In genomic region chr1:226072347-226072746, GRCh38 we compare ENCODE assay signal across 22 cellular contexts. TPM values are rescaled to one million over a fixed set of nuclear protein-coding genes. Genes with fewer than 3 reads are reported as not detected.
A peak's percentile ranks its signal among the peaks of the same experiment; 100 is the strongest.
DNase-seq lines count a peak whose midpoint lies in the region; ATAC-seq, FAIRE-seq and TF ChIP-seq lines count a peak whose summit lies in the region.
"Had no signal": no experiment of that assay in that cellular context is flagged by ENCODE, and none has a peak within 500 bp of the region (broad histone marks: within the 10 kb centered on the region; RNA-seq: fewer than 3 reads in every experiment).

No MANE protein-coding gene starts in this region.

- H3K27me3 Mint-ChIP-seq in MCF 10A (ENCODE audit: insufficient read depth, unreplicated experiment) (no peaks in the 10 kb centered on the region), IgD-negative memory B cell (no peaks in the 10 kb centered on the region), H9 (ENCODE audit: low read depth) (no peaks in the 10 kb centered on the region; the same call in 1 of the 2 replicates)
- no peaks in the 10 kb centered on the region for H3K27me3 Mint-ChIP-seq in stimulated activated naive B cell treated with anti-CD40 and anti-IgM and Interleukin-4, amounts not matched to agents 10 μg/mL and 1 μg/mL and 100 μg/mL, for 72 hours
- H3K27me3 Mint-ChIP-seq in stimulated activated memory B cell treated with anti-CD40 and anti-IgM and Interleukin-4, amounts not matched to agents 10 μg/mL and 1 μg/mL and 100 μg/mL, for 72 hours = no peaks in the 10 kb centered on the region

- H3K4me3 ChIP-seq in mammary epithelial cell (replicated peaks in 1 of 3; ENCODE audit: insufficient read depth in 1 of 3, low read depth in 2 of 3, low read length in 3 of 3) (no peak overlapping the region), K562 (no peak overlapping the region)
- H3K4me3 ChIP-seq: GM23248, PC-9 had no signal

- no peak overlapping the region for H2BK20ac ChIP-seq in H9 (ENCODE audit: low read depth, low read length, poor library complexity, severe bottlenecking)

- TF ChIP-seq EP300 in K562 (IDR thresholded peaks at IDR 0.05; ENCODE audit: low read length) = no peak

- H3K36me3 Mint-ChIP-seq in MCF 10A (ENCODE audit: insufficient read depth, unreplicated experiment) (peaks cover 81% of the 10 kb centered on the region), IgD-negative memory B cell (peaks cover 2% of the 10 kb centered on the region), H9 (ENCODE audit: insufficient read depth in 1 of 3, low read depth in 3 of 3) (peaks cover 32 to 60% (median 49%) of the 10 kb centered on the region in 3 experiments)
- peaks cover 24 to 39% of the 10 kb centered on the region in 2 donors for H3K36me3 Mint-ChIP-seq in stimulated activated naive B cell treated with anti-CD40 and anti-IgM and Interleukin-4, amounts not matched to agents 10 μg/mL and 1 μg/mL and 100 μg/mL, for 72 hours
- H3K36me3 Mint-ChIP-seq in stimulated activated memory B cell treated with anti-CD40 and anti-IgM and Interleukin-4, amounts not matched to agents 10 μg/mL and 1 μg/mL and 100 μg/mL, for 72 hours = peaks cover 39% of the 10 kb centered on the region

- no peaks in the 10 kb centered on the region for H3K4me1 ChIP-seq in mammary epithelial cell (ENCODE audit: insufficient read depth, low read length)
- H3K4me1 ChIP-seq in K562 (replicated peaks in 1 of 2; ENCODE audit: control insufficient read depth in 2 of 2, insufficient read depth in 2 of 2, low read length in 2 of 2) = no peaks in the 10 kb centered on the region; a peak in 1 of 5 replicates
- H3K4me1 ChIP-seq in H9 (ENCODE audit: insufficient read depth, low read length) = no peaks in the 10 kb centered on the region

- H4K5ac ChIP-seq in H9 (ENCODE audit: insufficient read length, low read depth, low read length) = no peak overlapping the region

- H3K14ac ChIP-seq in H9 (ENCODE audit: insufficient read depth, low read length) = no peak overlapping the region

- H3K27ac ChIP-seq in mammary epithelial cell (ENCODE audit: insufficient read depth, low read depth, low read length) (no peak overlapping the region), K562 (ENCODE audit: extremely low read depth, low read depth, low read length) (no peak overlapping the region; the same call in 2 of the 3 replicates), H9 (ENCODE audit: insufficient read length, low read depth, low read length) (no peak overlapping the region)
- H3K27ac ChIP-seq: GM23248, PC-9 had no signal

- ATAC-seq in K562 = no peak
- ATAC-seq in stimulated activated naive B cell treated with anti-CD40 and anti-IgM and Interleukin-4, amounts not matched to agents 10 μg/mL and 1 μg/mL and 100 μg/mL, for 72 hours (replicated peaks) = no peak
- ATAC-seq in stimulated activated memory B cell treated with anti-CD40 and anti-IgM and Interleukin-4, amounts not matched to agents 10 μg/mL and 1 μg/mL and 100 μg/mL, for 72 hours = no peak
- ATAC-seq: HCT116, SK-N-SH treated with all-trans-retinoic acid at 6 μM for 48 hours had no signal

- H2BK12ac ChIP-seq in H9 (ENCODE audit: insufficient read length, low read depth, low read length) = no peak overlapping the region

- no peak overlapping the region for H3K56ac ChIP-seq in H9 (ENCODE audit: insufficient read length, low read depth, low read length)

- H4K8ac ChIP-seq in H9 (replicated peaks; ENCODE audit: insufficient read length, low read depth, low read length) = no peak overlapping the region

- TF ChIP-seq RAD21 in K562 (CRISPR knock-in tag; conservative IDR thresholded peaks at IDR 0.05 in 1 of 2, IDR thresholded peaks at IDR 0.05 in 1 of 2) = no peak

- H2AFZ ChIP-seq in mammary epithelial cell (ENCODE audit: low read depth, low read length) (no peak overlapping the region), K562 (ENCODE audit: low read depth, low read length) (no peak overlapping the region), H9 (ENCODE audit: low read length) (no peak overlapping the region)
- H2AFZ ChIP-seq: GM23248, PC-9 had no signal

- no peak overlapping the region for H3K23ac ChIP-seq in H9 (ENCODE audit: insufficient read length, low read depth, low read length)

- no peak overlapping the region for H2BK5ac ChIP-seq in H9 (ENCODE audit: insufficient read length, low read length)

- no peaks in the 10 kb centered on the region for H3K79me1 ChIP-seq in H9 (ENCODE audit: insufficient read depth, low read depth, low read length, poor library complexity, severe bottlenecking)

- WGBS in mammary epithelial cell (ENCODE audit: low coverage, missing lambda C conversion rate) = 66% methylated on average over 4 of the region's 4 CpGs
- 86% methylated on average over 4 of the region's 4 CpGs for WGBS in K562 (ENCODE audit: insufficient coverage, low coverage, missing lambda C conversion rate)
- no CpG with 5 or more reads among the region's 4 CpGs for WGBS in H9 (ENCODE audit: extremely low coverage, insufficient read length, low lambda C conversion rate)

- no peak overlapping the region for H3K18ac ChIP-seq in H9 (ENCODE audit: insufficient read length, low read depth, low read length)

- H3K9me1 ChIP-seq in K562 (ENCODE audit: control insufficient read depth, insufficient read depth, low read length) = peaks cover 5% of the 10 kb centered on the region

- H4K20me1 ChIP-seq in mammary epithelial cell (ENCODE audit: insufficient read depth, low read length) = no peaks in the 10 kb centered on the region
- H4K20me1 ChIP-seq in K562 (replicated peaks; ENCODE audit: control insufficient read depth, insufficient read depth, low read length) = peaks cover 34% of the 10 kb centered on the region
- no peaks in the 10 kb centered on the region for H4K20me1 ChIP-seq in H9 (ENCODE audit: control insufficient read depth, insufficient read depth, insufficient read length)

- H3K9me3 ChIP-seq in mammary epithelial cell (replicated peaks; ENCODE audit: insufficient read depth, low read length) (no peaks in the 10 kb centered on the region), K562 (replicated peaks; ENCODE audit: control insufficient read depth, insufficient read depth, low read depth, low read length) (no peaks in the 10 kb centered on the region), H9 (ENCODE audit: control insufficient read depth, low read depth, low read length) (no peaks in the 10 kb centered on the region)

- no peak overlapping the region for H3T11ph ChIP-seq in H9 (ENCODE audit: low read length)

- DNase-seq in MCF 10A (ENCODE audit: unreplicated experiment) (no peak), mammary epithelial cell (no peak), K562 (ENCODE audit: extremely low read depth in 1 of 4, low spot score in 3 of 4) (no peak), H9 (no peak), RPMI8226 (no peak)
- DNase-seq in stimulated activated naive B cell treated with anti-CD40 and anti-IgM and Interleukin-4, amounts not matched to agents 10 μg/mL and 1 μg/mL and 100 μg/mL, for 72 hours = no peak
- DNase-seq: GM23248, Kasumi-1, MM.1S, NCI-H1048, NCI-H1417 treated with DMSO at 0.1 percent for 48 hours, NCI-H2029, NCI-H2227 treated with DMSO at 0.1 percent for 48 hours, NCI-H510A, NCI-H748 treated with DMSO at 0.1 percent for 48 hours, PC-9, SIG-M5 had no signal

- H3K4me3 Mint-ChIP-seq in MCF 10A (ENCODE audit: unreplicated experiment) (no peak overlapping the region), IgD-negative memory B cell (peak overlapping the region in 1 of 4 donors; percentile 4), H9 (no peak overlapping the region)
- no peak overlapping the region for H3K4me3 Mint-ChIP-seq in stimulated activated naive B cell treated with anti-CD40 and anti-IgM and Interleukin-4, amounts not matched to agents 10 μg/mL and 1 μg/mL and 100 μg/mL, for 72 hours
- H3K4me3 Mint-ChIP-seq in stimulated activated memory B cell treated with anti-CD40 and anti-IgM and Interleukin-4, amounts not matched to agents 10 μg/mL and 1 μg/mL and 100 μg/mL, for 72 hours = no peak overlapping the region
- H3K4me3 Mint-ChIP-seq: CD14-positive monocyte had no signal

- H3K4me1 Mint-ChIP-seq in MCF 10A (ENCODE audit: insufficient read depth, unreplicated experiment) (peaks cover 22% of the 10 kb centered on the region), IgD-negative memory B cell (peaks cover 13 to 27% (median 21%) of the 10 kb centered on the region in 3 donors), H9 (peaks cover 9 to 20% of the 10 kb centered on the region in 2 experiments)
- H3K4me1 Mint-ChIP-seq in stimulated activated naive B cell treated with anti-CD40 and anti-IgM and Interleukin-4, amounts not matched to agents 10 μg/mL and 1 μg/mL and 100 μg/mL, for 72 hours = peaks cover 12 to 39% of the 10 kb centered on the region in 2 donors
- peaks cover 34% of the 10 kb centered on the region for H3K4me1 Mint-ChIP-seq in stimulated activated memory B cell treated with anti-CD40 and anti-IgM and Interleukin-4, amounts not matched to agents 10 μg/mL and 1 μg/mL and 100 μg/mL, for 72 hours

- TF ChIP-seq CTCF in MCF 10A (IDR thresholded peaks at IDR 0.05; ENCODE audit: unreplicated experiment) (no peak), mammary epithelial cell (conservative IDR thresholded peaks at IDR 0.05 in 1 of 2, IDR thresholded peaks at IDR 0.05 in 1 of 2; ENCODE audit: extremely low read depth in 1 of 2, insufficient read depth in 1 of 2, low read depth in 1 of 2, low read length in 2 of 2) (no peak), K562 (IDR thresholded peaks at IDR 0.05 in 2 of 3, conservative IDR thresholded peaks at IDR 0.05 in 1 of 3; ENCODE audit: insufficient read depth in 2 of 3, low read depth in 1 of 3, low read length in 3 of 3) (no peak), H9 (conservative IDR thresholded peaks at IDR 0.05) (no peak)

- H3K4me2 ChIP-seq in mammary epithelial cell (ENCODE audit: insufficient read depth, low read depth, low read length) = no peak overlapping the region
- H3K4me2 ChIP-seq in K562 (ENCODE audit: insufficient read depth, low read length) = no peak overlapping the region
- H3K4me2 ChIP-seq in H9 (ENCODE audit: insufficient read depth, insufficient read length, low read length) = no peak overlapping the region
- H3K4me2 ChIP-seq: PC-9 had no signal

- no peak for FAIRE-seq in K562 (lab: Jason Lieb, UNC)

- H3K79me2 ChIP-seq in mammary epithelial cell (ENCODE audit: insufficient read depth, low read length) (peaks cover 37% of the 10 kb centered on the region), K562 (ENCODE audit: control insufficient read depth, insufficient read depth, low read length) (peaks cover 35% of the 10 kb centered on the region), H9 (ENCODE audit: insufficient read depth, low read length) (peaks cover 9% of the 10 kb centered on the region; the same call in 1 of the 2 replicates)

- TF ChIP-seq POLR2A in K562 (conservative IDR thresholded peaks at IDR 0.05) = peak; percentile 45

- CTCF ChIA-PET in MCF 10A (lab: Yijun Ruan, JAX) (interaction anchor here (0.6 kb wide), 1 partner anchor 125 kb away, joined by 3 read pairs; no protein-coding TSS in a partner anchor), mammary epithelial cell (lab: Charles Lee; ENCODE audit: low non-redundant PET) (no interaction called here), K562 (lab: Yijun Ruan, JAX; ENCODE audit: low intra/inter-chr PET ratio) (no interaction called here)

- H3K23me2 ChIP-seq in H9 (ENCODE audit: insufficient read length, low read depth, low read length, poor library complexity, severe bottlenecking) = no peaks in the 10 kb centered on the region

- dilution Hi-C loops in mammary epithelial cell (cut with HindIII; ENCODE audit: low sequenced_read_pairs) = no loop called here

- H3K9ac ChIP-seq in mammary epithelial cell (ENCODE audit: insufficient read depth, low read length) = no peak overlapping the region
- H3K9ac ChIP-seq in K562 (ENCODE audit: insufficient read depth in 1 of 2, low read depth in 2 of 2, low read length in 2 of 2) = no peak overlapping the region
- no peak overlapping the region for H3K9ac ChIP-seq in H9 (ENCODE audit: extremely low read depth, insufficient read length, low read length)
- H3K9ac ChIP-seq: GM23248 had no signal

- BruUV-seq in MCF 10A (replicated peaks; lab: Mats Ljungman, UMichigan) (no TSS peak), mammary epithelial cell (replicated peaks; lab: Mats Ljungman, UMichigan) (no TSS peak), K562 (replicated peaks; lab: Mats Ljungman, UMichigan) (no TSS peak)

- peaks cover 30% of the 10 kb centered on the region for H3K36me3 ChIP-seq in mammary epithelial cell (ENCODE audit: insufficient read depth, low read length)
- H3K36me3 ChIP-seq in K562 (ENCODE audit: control insufficient read depth, insufficient read depth, low read length) = peaks cover 59% of the 10 kb centered on the region

- in situ Hi-C loops in mammary epithelial cell (cut with MboI; ENCODE audit: low sequenced_read_pairs in 2 of 2) = no loop called here
- in situ Hi-C loops in K562 (cut with MboI) = no loop called here

- H3K27me3 ChIP-seq in mammary epithelial cell (ENCODE audit: insufficient read depth, low read length) (no peaks in the 10 kb centered on the region), K562 (ENCODE audit: control insufficient read depth in 2 of 2, insufficient read depth in 2 of 2, low read length in 2 of 2) (no peaks in the 10 kb centered on the region), H9 (ENCODE audit: insufficient read depth, low read length) (no peaks in the 10 kb centered on the region)

- H2BK120ac ChIP-seq in H9 (ENCODE audit: low read depth, low read length, poor library complexity, severe bottlenecking) = no peak overlapping the region

- H3K27ac Mint-ChIP-seq in MCF 10A (ENCODE audit: low read depth, unreplicated experiment) = peak overlapping the region; percentile 36
- H3K27ac Mint-ChIP-seq in IgD-negative memory B cell = peak overlapping the region in 2 of 3 donors; percentile 34 to 77
- H3K27ac Mint-ChIP-seq in stimulated activated naive B cell treated with anti-CD40 and anti-IgM and Interleukin-4, amounts not matched to agents 10 μg/mL and 1 μg/mL and 100 μg/mL, for 72 hours = peak overlapping the region; percentile 14
- H3K27ac Mint-ChIP-seq in H9 = peak overlapping the region in 1 of 3 experiments; percentile 86; a peak in 1 of 7 replicates
- no peak overlapping the region for H3K27ac Mint-ChIP-seq in stimulated activated memory B cell treated with anti-CD40 and anti-IgM and Interleukin-4, amounts not matched to agents 10 μg/mL and 1 μg/mL and 100 μg/mL, for 72 hours

- H3K9me3 Mint-ChIP-seq in MCF 10A (ENCODE audit: unreplicated experiment) (no peaks in the 10 kb centered on the region), IgD-negative memory B cell (no peaks in the 10 kb centered on the region), H9 (no peaks in the 10 kb centered on the region)
- no peaks in the 10 kb centered on the region for H3K9me3 Mint-ChIP-seq in stimulated activated naive B cell treated with anti-CD40 and anti-IgM and Interleukin-4, amounts not matched to agents 10 μg/mL and 1 μg/mL and 100 μg/mL, for 72 hours
- no peaks in the 10 kb centered on the region for H3K9me3 Mint-ChIP-seq in stimulated activated memory B cell treated with anti-CD40 and anti-IgM and Interleukin-4, amounts not matched to agents 10 μg/mL and 1 μg/mL and 100 μg/mL, for 72 hours

- no peak overlapping the region for H3K4ac ChIP-seq in H9 (ENCODE audit: low read depth, low read length)

- H4K91ac ChIP-seq in H9 (ENCODE audit: insufficient read length, low read depth, low read length) = no peak overlapping the region

- POLR2A ChIA-PET in MCF 10A (lab: Yijun Ruan, JAX) = interaction anchor here (1.0 to 1.5 kb wide), 2 partner anchors 11 kb away, joined by 5 to 8 read pairs; no protein-coding TSS in a partner anchor
- POLR2A ChIA-PET in K562 (lab: Yijun Ruan, JAX) = interaction anchor here (0.6 to 2.2 kb wide), 6 partner anchors 10 to 110 kb away, joined by 3 to 11 read pairs (median 3); partner anchors contain the start of gene SDE2

- H2AK5ac ChIP-seq in H9 (ENCODE audit: insufficient read length, low read length) = no peak overlapping the region

- no peak overlapping the region for H2BK15ac ChIP-seq in H9 (ENCODE audit: low read depth, low read length)

- intact Hi-C loops in MCF 10A (cut with micrococcal nuclease) (no loop called here), mammary epithelial cell (cut with micrococcal nuclease) (no loop called here), K562 (cut with micrococcal nuclease) (no loop called here)

RNA-seq across cellular contexts. Expression of gene H3-3A, which starts 9.8 kb away (rescaled TPM):
- total RNA-seq in MCF 10A (2022) (635 and 710 TPM in 2 replicates), mammary epithelial cell (100 to 1,000 TPM; 209 to 262 TPM), K562 (2014; rRNA removed) (412 and 510 TPM in 2 replicates), K562 (2014; rRNA removed; fragmentation: Illumina TruSeq; extraction: Trizol) (517 and 565 TPM in 2 replicates), K562 (2015; rRNA removed; fragmentation: Illumina TruSeq; extraction: Trizol) (394 and 426 TPM in 2 replicates), K562 (2021) (808 and 835 TPM in 2 replicates), H9 (2021) (1,129 and 1,182 TPM in 2 replicates)
- polyA plus RNA-seq in mammary epithelial cell (394 TPM), IgD-negative memory B cell (1,011 TPM), K562 (2011; rRNA removed) (812 and 877 TPM in 2 replicates), K562 (2014; fragmentation: Illumina TruSeq; extraction: Trizol) (758 and 923 TPM in 2 replicates), K562 (2014; fragmentation: Nextera tagmentation; extraction: Ambion mirVana) (100 to 1,000 TPM; 543 to 591 TPM), K562 (2014; rRNA removed) (975 and 1,083 TPM in 2 replicates)
- polyA minus RNA-seq in mammary epithelial cell = 16.2 TPM
- total RNA-seq in K562 (2011; cell fraction: chromatin; rRNA removed; ENCODE audit: low replicate concordance) = 33.3 and 126 TPM in 2 replicates
- total RNA-seq in K562 (2011; cell fraction: nucleolus; rRNA removed) = 45.1 and 46.9 TPM in 2 replicates
- 88.2 and 158 TPM in 2 replicates for total RNA-seq in K562 (2011; cell fraction: nucleoplasm; rRNA removed)
- 605 and 678 TPM in 2 replicates for polyA plus RNA-seq in K562 (2011; cell fraction: cytosol; rRNA removed)
- polyA plus RNA-seq in K562 (2011; cell fraction: nucleus; rRNA removed) = 136 and 194 TPM in 2 replicates
- polyA plus RNA-seq in K562 (2012) = 834 and 880 TPM in 2 replicates
- polyA minus RNA-seq in K562 (2011; rRNA and poly(A)+ RNA removed) = 127 and 157 TPM in 2 replicates
- 116 and 160 TPM in 2 replicates for polyA minus RNA-seq in K562 (2011; cell fraction: cytosol; rRNA and poly(A)+ RNA removed)
- polyA minus RNA-seq in K562 (2011; cell fraction: nucleus; rRNA and poly(A)+ RNA removed) = 24.4 and 52.3 TPM in 2 replicates
